ENCODE assay signal across 8 cellular contexts in genomic region chr7:141785711-141786552, GRCh38. TPM values are rescaled to one million over a fixed set of nuclear protein-coding genes. Genes with fewer than 3 reads are reported as not detected.
DNase-seq lines count a peak whose midpoint lies in the region; ATAC-seq lines count a peak whose summit lies in the region.

No MANE protein-coding gene starts in this region.

- DNase-seq in CD4-positive, alpha-beta memory T cell: peak in 4 of 5 donors; percentile 27 to 41 (median 37)
- DNase-seq in NCI-H2196 treated with DMSO at 0.1 percent for 48 hours (lab: John Stamatoyannopoulos, UW; ENCODE audit: unreplicated experiment) (peak; percentile 42), glomerular visceral epithelial cell (ENCODE audit: extremely low spot score) (peak; percentile 53), renal cortical epithelial cell (ENCODE audit: low read depth) (peak; percentile 67)
- DNase-seq in activated CD4-positive, alpha-beta memory T cell treated with anti-CD3 and anti-CD28 coated beads for 36 hours: peak; percentile 27
- DNase-seq in stimulated activated naive CD4-positive, alpha-beta T cell treated with Interleukin-2 at 50 U/mL for 16 hours (lab: John Stamatoyannopoulos, UW): no peak

- H3K27me3 ChIP-seq in CD4-positive, alpha-beta memory T cell (ENCODE audit: insufficient read depth, low read length): no peaks in the 10 kb centered on the region

- H3K27me3 Mint-ChIP-seq in CD4-positive, alpha-beta memory T cell: no peaks in the 10 kb centered on the region
- H3K27me3 Mint-ChIP-seq in activated CD4-positive, alpha-beta memory T cell treated with anti-CD3 and anti-CD28 coated beads for 36 hours: no peaks in the 10 kb centered on the region

- H3K4me3 Mint-ChIP-seq in CD4-positive, alpha-beta memory T cell: no peak overlapping the region
- no peak overlapping the region for H3K4me3 Mint-ChIP-seq in activated CD4-positive, alpha-beta memory T cell treated with anti-CD3 and anti-CD28 coated beads for 36 hours

- ATAC-seq in GM18520 (IDR thresholded peaks at IDR 0.05; ENCODE audit: unreplicated experiment) (peak; percentile 77), HG03135 (IDR thresholded peaks at IDR 0.05; ENCODE audit: unreplicated experiment) (peak; percentile 65)

- H3K9me3 ChIP-seq in CD4-positive, alpha-beta memory T cell (ENCODE audit: control insufficient read depth in 1 of 2, low read length in 2 of 2): no peaks in the 10 kb centered on the region

- H3K4me1 ChIP-seq in CD4-positive, alpha-beta memory T cell (ENCODE audit: insufficient read depth, low read length): no peaks in the 10 kb centered on the region

- H3K36me3 ChIP-seq in CD4-positive, alpha-beta memory T cell (ENCODE audit: insufficient read depth, low read length): no peaks in the 10 kb centered on the region

- CTCF ChIA-PET in CD4-positive, alpha-beta memory T cell (lab: Charles Lee; ENCODE audit: partially characterized antibody): interaction anchor here (0.6 to 3.7 kb wide), 19 partner anchors 9 to 974 kb away, joined by 3 to 41 read pairs (median 4); partner anchors contain the start of genes DENND11, SSBP1, TAS2R4 and WEE2
- CTCF ChIA-PET in activated CD4-positive, alpha-beta memory T cell treated with anti-CD3 and anti-CD28 coated beads for 36 hours (lab: Charles Lee): interaction anchor here (0.6 to 3.6 kb wide), 17 partner anchors 9 to 985 kb away, joined by 3 to 21 read pairs (median 4); partner anchors contain the start of gene TAS2R4

- peaks cover 15 to 24% of the 10 kb centered on the region in 2 donors for H3K36me3 Mint-ChIP-seq in CD4-positive, alpha-beta memory T cell
- H3K36me3 Mint-ChIP-seq in activated CD4-positive, alpha-beta memory T cell treated with anti-CD3 and anti-CD28 coated beads for 36 hours: peaks cover 18% of the 10 kb centered on the region

- intact Hi-C loops in CD4-positive, alpha-beta memory T cell (cut with micrococcal nuclease): no loop called here
- intact Hi-C loops in activated CD4-positive, alpha-beta memory T cell treated with anti-CD3 and anti-CD28 coated beads for 36 hours (cut with micrococcal nuclease): loop anchor here (1.0 kb wide), 1 partner anchor 132 kb away; no protein-coding TSS in a partner anchor

- H3K4me3 ChIP-seq in CD4-positive, alpha-beta memory T cell (ENCODE audit: low read length in 2 of 2): no peak overlapping the region

- no peak overlapping the region for H3K27ac Mint-ChIP-seq in CD4-positive, alpha-beta memory T cell
- H3K27ac Mint-ChIP-seq in activated CD4-positive, alpha-beta memory T cell treated with anti-CD3 and anti-CD28 coated beads for 36 hours: no peak overlapping the region

- POLR2A ChIA-PET in CD4-positive, alpha-beta memory T cell (lab: Charles Lee; ENCODE audit: partially characterized antibody): interaction anchor here (0.8 kb wide), 1 partner anchor 132 kb away, joined by 3 read pairs; no protein-coding TSS in a partner anchor
- POLR2A ChIA-PET in activated CD4-positive, alpha-beta memory T cell treated with anti-CD3 and anti-CD28 coated beads for 36 hours (lab: Charles Lee): no interaction called here

- no peaks in the 10 kb centered on the region for H3K9me3 Mint-ChIP-seq in CD4-positive, alpha-beta memory T cell
- no peaks in the 10 kb centered on the region for H3K9me3 Mint-ChIP-seq in activated CD4-positive, alpha-beta memory T cell treated with anti-CD3 and anti-CD28 coated beads for 36 hours

- no peak overlapping the region for H3K27ac ChIP-seq in CD4-positive, alpha-beta memory T cell (ENCODE audit: low read depth, low read length)

- peaks cover 0 to 2% (median 0%) of the 10 kb centered on the region in 4 donors for H3K4me1 Mint-ChIP-seq in CD4-positive, alpha-beta memory T cell
- no peaks in the 10 kb centered on the region for H3K4me1 Mint-ChIP-seq in activated CD4-positive, alpha-beta memory T cell treated with anti-CD3 and anti-CD28 coated beads for 36 hours (ENCODE audit: low read depth)

RNA-seq across cellular contexts. Expression of gene TAS2R5, which starts 4.1 kb away (rescaled TPM):
- total RNA-seq in CD4-positive, alpha-beta memory T cell: 1 to 10 TPM; 4.9 to 5.1 TPM
- polyA plus RNA-seq in CD4-positive, alpha-beta memory T cell: under 1 TPM; 0.33 to 0.52 TPM
- total RNA-seq in activated CD4-positive, alpha-beta memory T cell treated with anti-CD3 and anti-CD28 coated beads for 36 hours: 1 to 10 TPM in 1 of 2 experiments, under 1 TPM in 1; 0.93 to 1.3 TPM
- 0.69 and 1.8 TPM in 2 replicates for total RNA-seq in renal cortical epithelial cell

RNA-seq across cellular contexts. Expression of gene TAS2R4, which starts 9.5 kb away (rescaled TPM):
- 1 to 10 TPM; 3.9 to 5.4 TPM for total RNA-seq in CD4-positive, alpha-beta memory T cell
- under 1 TPM in 1 of 2 donors, not detected in 1; 0.07 TPM for polyA plus RNA-seq in CD4-positive, alpha-beta memory T cell
- under 1 TPM; 0.56 to 0.62 TPM for total RNA-seq in activated CD4-positive, alpha-beta memory T cell treated with anti-CD3 and anti-CD28 coated beads for 36 hours
- total RNA-seq in renal cortical epithelial cell: 1.8 TPM in 1 of 2 replicates, not detected in the other

RNA-seq across cellular contexts. Expression of gene TAS2R3, which starts 22.0 kb away (rescaled TPM):
- 1 to 10 TPM; 5.6 to 8.0 TPM for total RNA-seq in CD4-positive, alpha-beta memory T cell
- polyA plus RNA-seq in CD4-positive, alpha-beta memory T cell: not detected
- total RNA-seq in activated CD4-positive, alpha-beta memory T cell treated with anti-CD3 and anti-CD28 coated beads for 36 hours: under 1 TPM; 0.59 to 0.63 TPM
- total RNA-seq in renal cortical epithelial cell: 2.3 TPM in 1 of 2 replicates, not detected in the other

RNA-seq across cellular contexts. Expression of gene SSBP1, which starts 47.8 kb away (rescaled TPM):
- 10 to 100 TPM; 88.2 to 91.2 TPM for total RNA-seq in CD4-positive, alpha-beta memory T cell
- polyA plus RNA-seq in CD4-positive, alpha-beta memory T cell: 100 to 1,000 TPM; 314 to 366 TPM
- total RNA-seq in activated CD4-positive, alpha-beta memory T cell treated with anti-CD3 and anti-CD28 coated beads for 36 hours: 100 to 1,000 TPM; 207 to 234 TPM
- 150 and 257 TPM in 2 replicates for total RNA-seq in renal cortical epithelial cell

RNA-seq across cellular contexts. Expression of gene PRSS37, which starts 55.4 kb away (rescaled TPM):
- total RNA-seq in CD4-positive, alpha-beta memory T cell: not detected
- polyA plus RNA-seq in CD4-positive, alpha-beta memory T cell: under 1 TPM in 1 of 2 donors, not detected in 1; 0.16 TPM
- not detected for total RNA-seq in activated CD4-positive, alpha-beta memory T cell treated with anti-CD3 and anti-CD28 coated beads for 36 hours
- total RNA-seq in renal cortical epithelial cell: not detected in 2 replicates
